ENCODE assay signal across 18 cellular contexts in the genomic region with DNA sequence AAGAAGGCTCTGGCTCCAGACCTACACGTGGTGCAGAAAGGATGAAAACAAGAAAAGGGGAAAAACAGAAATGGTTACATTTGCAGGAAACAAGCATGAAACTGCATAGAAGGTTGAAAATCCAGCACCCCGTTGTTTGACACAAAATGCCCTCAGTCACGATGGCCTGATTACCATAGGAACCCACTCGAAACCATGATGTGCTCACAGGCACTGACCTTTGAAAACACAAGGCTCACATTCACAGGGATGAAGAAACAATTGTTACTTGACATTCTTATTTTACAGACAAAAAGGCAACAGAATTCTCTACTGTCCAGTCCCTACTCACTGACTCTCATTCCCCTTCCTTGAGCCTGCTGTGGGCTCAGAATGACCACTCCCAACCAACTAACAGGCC.
DNase-seq lines count a peak whose midpoint lies in the region; ATAC-seq and TF ChIP-seq lines count a peak whose summit lies in the region.
"Had no signal": no experiment of that assay in that cellular context is flagged by ENCODE, and none has a peak within 500 bp of the region (broad histone marks: within the 10 kb centered on the region; RNA-seq: fewer than 3 reads in every experiment).

No MANE protein-coding gene starts in this region.

- ATAC-seq in gastroesophageal sphincter = no peak
- ATAC-seq in GM18517 (IDR thresholded peaks at IDR 0.05; ENCODE audit: unreplicated experiment) = no peak

- TF ChIP-seq EP300 in gastroesophageal sphincter (IDR thresholded peaks at IDR 0.05) = no peak
- TF ChIP-seq EP300 in tibial nerve (IDR thresholded peaks at IDR 0.05) = peak; percentile 66 to 94

- no peak for TF ChIP-seq CTCF in ascending aorta (IDR thresholded peaks at IDR 0.05)
- no peak for TF ChIP-seq CTCF in gastroesophageal sphincter (IDR thresholded peaks at IDR 0.05)
- no peak for TF ChIP-seq CTCF in tibial nerve (IDR thresholded peaks at IDR 0.05)

- no peaks in the 10 kb centered on the region for H3K27me3 ChIP-seq in ascending aorta
- H3K27me3 ChIP-seq in gastroesophageal sphincter = no peaks in the 10 kb centered on the region
- no peaks in the 10 kb centered on the region for H3K27me3 ChIP-seq in tibial nerve
- H3K27me3 ChIP-seq: colonic mucosa, testis had no signal

- H3K27ac ChIP-seq in ascending aorta (peak overlapping the region; percentile 79 to 89), gastroesophageal sphincter (peak overlapping the region; percentile 78 to 97 (median 88)), tibial nerve (peak overlapping the region; percentile 83 to 92 (median 92))
- H3K27ac ChIP-seq: colonic mucosa, testis had no signal

- TF ChIP-seq POLR2A in gastroesophageal sphincter (IDR thresholded peaks at IDR 0.05) = no peak
- peak; percentile 14 to 54 for TF ChIP-seq POLR2A in tibial nerve (IDR thresholded peaks at IDR 0.05)

- DNase-seq in ascending aorta (ENCODE audit: low spot score in 2 of 2) (no peak), nucleus accumbens (lab: John Stamatoyannopoulos, UW) (peak in 33 of 56 donors; percentile 2 to 71 (median 36)), tibial nerve (ENCODE audit: low spot score in 2 of 2) (no peak), G401 (ENCODE audit: low spot score) (no peak)
- DNase-seq in stimulated activated CD4-positive, alpha-beta T cell treated with anti-CD3 and anti-CD28 coated beads, Interleukin-4, amount 100 ng/mL, for 24 hours = no peak
- DNase-seq: activated CD4-positive, alpha-beta T cell treated with anti-CD3 and anti-CD28 coated beads for 1 hour; activated CD8-positive, alpha-beta memory T cell treated with anti-CD3 and anti-CD28 coated beads for 24 hours; activated naive CD4-positive, alpha-beta T cell treated with anti-CD3 and anti-CD28 coated beads, Interleukin-2, amount 10 ng/mL, durations not matched to agents 7 days and 5 days; activated T-cell treated with anti-CD3 and anti-CD28 coated beads, Interleukin-2, amount 50 U/mL, for 48 hours; CD4-positive, alpha-beta T cell; colonic mucosa; GDM1; H7; mesenchymal stem cell; MM.1S; testis had no signal

- H3K4me1 ChIP-seq in ascending aorta = peaks cover 17 to 64% of the 10 kb centered on the region in 2 donors
- H3K4me1 ChIP-seq in gastroesophageal sphincter = peaks cover 27 to 100% (median 44%) of the 10 kb centered on the region in 3 donors
- peaks cover 0 to 77% (median 19%) of the 10 kb centered on the region in 4 donors for H3K4me1 ChIP-seq in tibial nerve
- H3K4me1 ChIP-seq: colonic mucosa, testis had no signal

- H3K36me3 ChIP-seq in ascending aorta (peaks cover 88% of the 10 kb centered on the region in 2 donors), gastroesophageal sphincter (peaks cover 4 to 84% of the 10 kb centered on the region in 2 donors), tibial nerve (peaks cover 0 to 8% (median 0%) of the 10 kb centered on the region in 3 donors)
- H3K36me3 ChIP-seq: colonic mucosa had no signal

- intact Hi-C loops in ascending aorta (cut with DNase I) = no loop called here

- no peak overlapping the region for H3K4me3 ChIP-seq in ascending aorta
- H3K4me3 ChIP-seq in gastroesophageal sphincter = peak overlapping the region in 1 of 2 donors; percentile 33
- H3K4me3 ChIP-seq in tibial nerve = peak overlapping the region; percentile 30 to 51 (median 32)
- H3K4me3 ChIP-seq: colonic mucosa, testis had no signal

- H3K9me3 ChIP-seq in ascending aorta = no peaks in the 10 kb centered on the region
- no peaks in the 10 kb centered on the region for H3K9me3 ChIP-seq in gastroesophageal sphincter
- no peaks in the 10 kb centered on the region for H3K9me3 ChIP-seq in tibial nerve
- H3K9me3 ChIP-seq: colonic mucosa, testis had no signal

- 41 to 45% methylated on average over 4 of the region's 4 CpGs for WGBS in gastroesophageal sphincter (ENCODE audit: low coverage in 1 of 2), 2 donors
- 54 to 56% methylated on average over 4 of the region's 4 CpGs for WGBS in tibial nerve, 2 donors

- in situ Hi-C loops in G401 (cut with HindIII; ENCODE audit: low sequenced_read_pairs) = no loop called here

Comparison
In these comparisons a context has a peak if more than half of its experiments do, and no peak if none do; other contexts are left out.
1. DNase-seq: peak in nucleus accumbens (33 of 56); none in ascending aorta (0 of 2), tibial nerve (0 of 2), stimulated activated CD4-positive, alpha-beta T cell treated with anti-CD3 and anti-CD28 coated beads, Interleukin-4, amount 100 ng/mL, for 24 hours (single experiment) and G401 (single experiment).
2. H3K4me3 ChIP-seq: peak in tibial nerve (4 of 4); none in ascending aorta (0 of 2).
3. POLR2A ChIP-seq: peak in tibial nerve (2 of 2); none in gastroesophageal sphincter (0 of 2).
4. Peak in every context shown above with its lines, with median percentiles within 50 percentile points of each other: H3K27ac ChIP-seq.